Comparison of ENCODE assay signal across 17 cellular contexts in genomic region chr6:38349795-38350194, GRCh38.
DNase-seq lines count a peak whose midpoint lies in the region; ATAC-seq and TF ChIP-seq lines count a peak whose summit lies in the region.
"Had no signal": no experiment of that assay in that cellular context is flagged by ENCODE, and none has a peak within 500 bp of the region (broad histone marks: within the 10 kb centered on the region; RNA-seq: fewer than 3 reads in every experiment).

No MANE protein-coding gene starts in this region.

- no peaks in the 10 kb centered on the region for H3K27me3 ChIP-seq in muscle layer of duodenum (ENCODE audit: low read depth, low read length)

- TF ChIP-seq CTCF in AG09309 (IDR thresholded peaks at IDR 0.05; ENCODE audit: control insufficient read depth, insufficient read depth, low read depth, low read length, missing control alignments) (no peak), natural killer cell (IDR thresholded peaks at IDR 0.05) (no peak)

- peaks cover 0 to 22% of the 10 kb centered on the region in 2 donors for H3K4me1 ChIP-seq in muscle layer of duodenum (ENCODE audit: control insufficient read depth in 1 of 2, insufficient read depth in 2 of 2, low read length in 2 of 2)

- H3K9me3 ChIP-seq in muscle layer of duodenum (ENCODE audit: control insufficient read depth in 1 of 2, low read length in 2 of 2): no peaks in the 10 kb centered on the region
- H3K9me3 ChIP-seq: psoas muscle had no signal

- peak; percentile 76 for DNase-seq in AG09309 (ENCODE audit: low read depth)
- peak; percentile 83 for DNase-seq in M059J (ENCODE audit: low read depth)
- no peak for DNase-seq in SW480 (ENCODE audit: low spot score)
- DNase-seq in natural killer cell: no peak
- DNase-seq in HUDEP-2 (lab: John Stamatoyannopoulos, UW; ENCODE audit: unreplicated experiment in 76 of 76): no peak
- DNase-seq in NCI-H1048 (lab: John Stamatoyannopoulos, UW): no peak
- DNase-seq: activated CD4-positive, CD25-positive, alpha-beta regulatory T cell; kidney glomerular epithelial cell; MM.1S; NCI-H2029 treated with DMSO at 0.1 percent for 48 hours; NCI-H526; psoas muscle; T-helper 1 cell had no signal

- H3K36me3 Mint-ChIP-seq in natural killer cell: no peaks in the 10 kb centered on the region

- no peaks in the 10 kb centered on the region for H3K36me3 ChIP-seq in muscle layer of duodenum (ENCODE audit: control insufficient read depth in 1 of 2, insufficient read depth in 2 of 2, low read length in 2 of 2)

- H3K4me3 ChIP-seq in AG09309 (ENCODE audit: control insufficient read depth, low read depth, low read length) (no peak overlapping the region), muscle layer of duodenum (ENCODE audit: low read depth in 1 of 2, low read length in 2 of 2) (no peak overlapping the region)
- H3K4me3 ChIP-seq: psoas muscle had no signal

- H3K27ac Mint-ChIP-seq in natural killer cell: no peak overlapping the region

- no peaks in the 10 kb centered on the region for H3K27me3 Mint-ChIP-seq in natural killer cell (ENCODE audit: low read depth in 2 of 2)
- H3K27me3 Mint-ChIP-seq: central memory CD8-positive, alpha-beta T cell had no signal

- intact Hi-C loops in natural killer cell (cut with micrococcal nuclease): no loop called here

- peaks cover 10 to 13% of the 10 kb centered on the region in 2 donors for H3K4me1 Mint-ChIP-seq in natural killer cell

- H3K27ac ChIP-seq in muscle layer of duodenum (ENCODE audit: low read length): peak overlapping the region; percentile 71
- H3K27ac ChIP-seq: psoas muscle had no signal

- no peak overlapping the region for H3K4me3 Mint-ChIP-seq in natural killer cell
- H3K4me3 Mint-ChIP-seq: central memory CD8-positive, alpha-beta T cell had no signal

- no peaks in the 10 kb centered on the region for H3K9me3 Mint-ChIP-seq in natural killer cell
- H3K9me3 Mint-ChIP-seq: central memory CD8-positive, alpha-beta T cell had no signal

- ATAC-seq in esophagus mucosa (peak; percentile 22), natural killer cell (no peak)
- ATAC-seq: Panc1, psoas muscle had no signal

Comparison
In these comparisons a context has a peak if more than half of its experiments do, and no peak if none do; other contexts are left out.
1. DNase-seq: peak in AG09309 (single experiment) and M059J (single experiment); none in SW480 (single experiment), natural killer cell (single experiment), HUDEP-2 (0 of 76) and NCI-H1048 (single experiment).